25 cellular contexts compared by ENCODE assay signal in the genomic region with DNA sequence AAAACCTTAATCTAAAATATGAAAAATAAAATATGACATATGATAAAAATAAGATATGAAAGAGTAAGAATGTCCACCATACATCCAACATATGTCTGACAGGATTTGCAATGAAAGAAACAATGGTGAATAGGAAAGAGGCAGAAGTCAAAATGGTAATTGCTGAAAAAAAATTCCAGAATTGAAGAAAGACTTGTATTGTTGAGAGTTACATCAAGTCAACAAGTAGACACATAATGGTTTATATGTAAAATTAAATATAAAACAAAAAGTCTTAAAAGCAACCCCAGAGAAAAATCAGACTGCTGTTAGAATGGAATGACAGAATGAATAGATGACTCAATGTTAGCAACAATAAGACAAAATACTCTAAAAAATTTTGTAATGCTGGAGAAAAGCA.
A peak's percentile ranks its signal among the peaks of the same experiment; 100 is the strongest.
DNase-seq lines count a peak whose midpoint lies in the region; ATAC-seq and TF ChIP-seq lines count a peak whose summit lies in the region.
"Had no signal": no experiment of that assay in that cellular context is flagged by ENCODE, and none has a peak within 500 bp of the region (broad histone marks: within the 10 kb centered on the region; RNA-seq: fewer than 3 reads in every experiment).

No MANE protein-coding gene starts in this region.

- no peaks in the 10 kb centered on the region for H3K4me1 ChIP-seq in ascending aorta
- H3K4me1 ChIP-seq: A549; BLaER1 treated with 17β-estradiol and CSF1 and Interleukin-3, amounts not matched to agents 10 nM and 100 nM had no signal

- H3K4me3 ChIP-seq in ascending aorta, result no peak overlapping the region
- H3K4me3 ChIP-seq: A549; BLaER1 treated with 17β-estradiol and CSF1 and Interleukin-3, amounts not matched to agents 10 nM and 100 nM; GM12878 had no signal

- intact Hi-C loops in ascending aorta (cut with DNase I), result no loop called here

- ATAC-seq in T-helper 17 cell (no peak), HG02870 (IDR thresholded peaks at IDR 0.05; ENCODE audit: unreplicated experiment) (no peak)
- ATAC-seq: A549; CD8-positive, alpha-beta T cell; GM12878 had no signal

- no peak for TF ChIP-seq CTCF in ascending aorta (IDR thresholded peaks at IDR 0.05)

- no peak overlapping the region for H3K27ac ChIP-seq in ascending aorta
- H3K27ac ChIP-seq: 22Rv1; A549; BLaER1 treated with 17β-estradiol and CSF1 and Interleukin-3, amounts not matched to agents 10 nM and 100 nM; C4-2B had no signal

- H3K27me3 ChIP-seq in ascending aorta, result no peaks in the 10 kb centered on the region
- H3K27me3 ChIP-seq: BLaER1 treated with 17β-estradiol and CSF1 and Interleukin-3, amounts not matched to agents 10 nM and 100 nM had no signal

- H3K4me1 Mint-ChIP-seq in T-helper 17 cell, result peaks cover 2% of the 10 kb centered on the region
- H3K4me1 Mint-ChIP-seq: B cell had no signal

- H3K27me3 Mint-ChIP-seq in T-helper 17 cell, result peaks cover 32% of the 10 kb centered on the region
- H3K27me3 Mint-ChIP-seq: B cell had no signal

- H3K9me3 ChIP-seq in T-helper 17 cell (ENCODE audit: control insufficient read depth, low read length, poor library complexity, severe bottlenecking), result no peaks in the 10 kb centered on the region
- H3K9me3 ChIP-seq in ascending aorta, result no peaks in the 10 kb centered on the region
- H3K9me3 ChIP-seq: A549; BLaER1 treated with 17β-estradiol and CSF1 and Interleukin-3, amounts not matched to agents 10 nM and 100 nM had no signal

- DNase-seq in COLO829 (ENCODE audit: low spot score), result peak; percentile 69
- DNase-seq in T-helper 17 cell, result no peak
- DNase-seq in foreskin melanocyte, result peak; percentile 79
- DNase-seq in globus pallidus (ENCODE audit: low spot score), result peak; percentile 8
- no peak for DNase-seq in ascending aorta (ENCODE audit: low spot score in 2 of 2)
- no peak for DNase-seq in SW 1271 (lab: John Stamatoyannopoulos, UW)
- no peak for DNase-seq in activated T-cell treated with anti-CD3 and anti-CD28 coated beads for 4 hours
- DNase-seq: AML-193; CD4-positive, alpha-beta T cell; CD8-positive, alpha-beta T cell; COR-L47; DMS 273 treated with DMSO at 0.1 percent for 48 hours; DMS153; DMS53; DMS79; DND-41; EL; GDM1 had no signal

- H3K4me3 Mint-ChIP-seq in T-helper 17 cell, result no peak overlapping the region
- H3K4me3 Mint-ChIP-seq: B cell; CD4-positive, alpha-beta T cell; CD8-positive, alpha-beta T cell had no signal

- no peaks in the 10 kb centered on the region for H3K36me3 ChIP-seq in ascending aorta
- H3K36me3 ChIP-seq: BLaER1 treated with 17β-estradiol and CSF1 and Interleukin-3, amounts not matched to agents 10 nM and 100 nM had no signal

- H3K36me3 Mint-ChIP-seq in T-helper 17 cell (ENCODE audit: low read depth), result peaks cover 3% of the 10 kb centered on the region
- H3K36me3 Mint-ChIP-seq: CD8-positive, alpha-beta T cell had no signal

- peak overlapping the region; percentile 37 for H3K27ac Mint-ChIP-seq in T-helper 17 cell
- H3K27ac Mint-ChIP-seq: B cell; CD4-positive, alpha-beta T cell; CD8-positive, alpha-beta T cell had no signal

Comparison
In these comparisons a context has a peak if more than half of its experiments do, and no peak if none do; other contexts are left out.
1. DNase-seq: peak in COLO829 (single experiment), foreskin melanocyte (single experiment) and globus pallidus (single experiment); none in T-helper 17 cell (0 of 3), ascending aorta (0 of 2), SW 1271 (0 of 2) and activated T-cell treated with anti-CD3 and anti-CD28 coated beads for 4 hours (single experiment).